ENCODE assay signal across 8 cellular contexts in the genomic region with DNA sequence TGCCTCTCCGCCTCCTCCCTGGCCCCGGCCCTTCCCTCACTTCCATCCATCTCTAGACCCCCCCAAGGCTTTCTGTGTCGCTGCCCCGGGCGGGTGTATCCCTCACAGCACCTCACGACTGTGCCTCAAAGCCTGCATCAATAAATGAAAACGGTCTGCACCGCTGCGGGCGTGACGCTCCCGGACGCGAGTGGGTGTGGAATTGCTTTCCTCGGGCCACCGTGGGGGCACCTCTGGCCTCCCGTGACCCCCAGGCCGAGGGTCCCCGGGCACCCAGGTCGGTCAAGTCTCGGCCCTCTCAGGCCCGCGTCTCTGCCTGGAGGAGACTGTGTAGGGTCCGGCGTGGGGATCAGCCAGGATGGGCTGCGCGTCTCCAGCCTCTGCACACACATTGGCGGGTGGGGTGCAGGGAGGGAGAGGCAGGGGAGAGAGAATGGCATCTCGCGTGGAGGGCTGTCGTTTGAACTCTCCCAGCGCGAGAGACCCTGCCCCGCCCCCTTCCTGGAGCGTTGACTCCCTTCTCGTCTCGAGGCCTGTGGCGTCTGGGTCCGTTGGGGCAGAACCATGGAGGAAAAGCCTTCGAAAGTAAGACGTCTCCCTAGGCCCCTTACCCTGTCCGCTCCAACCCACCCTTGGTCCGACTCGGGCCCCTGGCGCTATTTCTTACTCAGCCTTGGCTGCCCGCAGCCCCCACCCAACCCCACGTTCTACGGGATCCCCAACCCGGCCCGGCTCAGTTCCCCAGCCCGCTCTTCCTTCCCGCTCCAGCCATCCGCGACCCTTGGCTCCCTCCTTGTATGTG. TPM values are rescaled to one million over a fixed set of nuclear protein-coding genes. Genes with fewer than 3 reads are reported as not detected.
A peak's percentile ranks its signal among the peaks of the same experiment; 100 is the strongest.
DNase-seq lines count a peak whose midpoint lies in the region; ATAC-seq, FAIRE-seq and TF ChIP-seq lines count a peak whose summit lies in the region.

A gene with protein sequence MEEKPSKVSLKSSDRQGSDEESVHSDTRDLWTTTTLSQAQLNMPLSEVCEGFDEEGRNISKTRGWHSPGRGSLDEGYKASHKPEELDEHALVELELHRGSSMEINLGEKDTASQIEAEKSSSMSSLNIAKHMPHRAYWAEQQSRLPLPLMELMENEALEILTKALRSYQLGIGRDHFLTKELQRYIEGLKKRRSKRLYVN (plus strand): TSS at position 512 of the 802 bp plus-strand sequence. CDS start 53 bp downstream, at position 565.

- H3K4me1 ChIP-seq in A549 (peaks cover 15% of the 10 kb centered on the region), HUES64 (ENCODE audit: insufficient read depth, low read length) (no peaks in the 10 kb centered on the region), muscle layer of colon (ENCODE audit: insufficient read depth, low read length) (peaks cover 30% of the 10 kb centered on the region)

- DNase-seq in A549 (ENCODE audit: low read depth in 1 of 2, low spot score in 1 of 2) (no peak), choroid plexus epithelial cell (ENCODE audit: low read depth) (no peak), SKM-1 treated with dmso at 0.1 percent for 144 hours (lab: John Stamatoyannopoulos, UW; ENCODE audit: unreplicated experiment) (no peak)

- peak within 1 kb of the TSS; percentile 49 for H3K4me3 ChIP-seq in A549
- peak within 1 kb of the TSS; percentile 45 for H3K4me3 ChIP-seq in HUES64 (ENCODE audit: low read length)
- H3K4me3 ChIP-seq in choroid plexus epithelial cell (ENCODE audit: low read depth, low read length), result peak within 1 kb of the TSS; percentile 36
- peak within 1 kb of the TSS; percentile 0 to 45 for H3K4me3 ChIP-seq in muscle layer of colon (ENCODE audit: low read depth in 1 of 2, low read length in 2 of 2)

- no peak for FAIRE-seq in A549 (lab: Jason Lieb, UNC)

- TF ChIP-seq RAD21 in A549 (conservative IDR thresholded peaks at IDR 0.05 in 1 of 2, IDR thresholded peaks at IDR 0.05 in 1 of 2), result no peak

- no peak for TF ChIP-seq POLR2A in A549 (IDR thresholded peaks at IDR 0.05; ENCODE audit: low read length)

- H3K27ac ChIP-seq in A549 (peak within 1 kb of the TSS; percentile 55 to 86), HUES64 (ENCODE audit: low read depth, low read length) (no peak within 1 kb of the TSS; the same call in 1 of the 2 replicates), muscle layer of colon (ENCODE audit: low read depth, low read length) (no peak within 1 kb of the TSS)

- TF ChIP-seq EP300 in A549 (IDR thresholded peaks at IDR 0.05), result no peak

- H3K36me3 ChIP-seq in HUES64 (ENCODE audit: insufficient read depth, low read length) (no peaks in the 10 kb centered on the region), muscle layer of colon (ENCODE audit: insufficient read depth, low read length) (no peaks in the 10 kb centered on the region)

- H3K9me3 ChIP-seq in A549, result no peaks in the 10 kb centered on the region
- no peaks in the 10 kb centered on the region for H3K9me3 ChIP-seq in HUES64 (ENCODE audit: insufficient read depth, low read depth, low read length)
- no peaks in the 10 kb centered on the region for H3K9me3 ChIP-seq in muscle layer of colon (ENCODE audit: low read length)

- H3K27me3 ChIP-seq in HUES64 (ENCODE audit: insufficient read depth, low read length) (peaks cover 70% of the 10 kb centered on the region), muscle layer of colon (ENCODE audit: control insufficient read depth in 1 of 2, insufficient read depth in 2 of 2, low read length in 2 of 2) (peaks cover 62 to 80% of the 10 kb centered on the region in 2 donors)

- CTCF ChIA-PET in A549 (lab: Yijun Ruan, JAX), result interaction anchor here (0.5 to 20.7 kb wide), 26 partner anchors 11 to 489 kb away, joined by 3 to 996 read pairs (median 6); a partner anchor contains a TSS

- POLR2A ChIA-PET in A549 (lab: Yijun Ruan, JAX), result interaction anchor here (0.7 to 2.1 kb wide), 8 partner anchors 15 to 55 kb away, joined by 3 to 11 read pairs (median 6); a partner anchor contains a TSS

- H3K9ac ChIP-seq in HUES64 (ENCODE audit: low read depth, low read length) (no peak within 1 kb of the TSS), muscle layer of colon (ENCODE audit: low read length) (no peak within 1 kb of the TSS)

- ATAC-seq in A549 (no peak), GM19455 (IDR thresholded peaks at IDR 0.05; ENCODE audit: unreplicated experiment) (no peak), GM21723 (IDR thresholded peaks at IDR 0.05; ENCODE audit: unreplicated experiment) (no peak), HG03460 (IDR thresholded peaks at IDR 0.05; ENCODE audit: unreplicated experiment) (no peak)

- H3K4me2 ChIP-seq in A549, result peak within 1 kb of the TSS; percentile 82

- TF ChIP-seq CTCF in A549 (IDR thresholded peaks at IDR 0.05) (no peak), choroid plexus epithelial cell (conservative IDR thresholded peaks at IDR 0.05; ENCODE audit: low read depth, low read length) (no peak)

- 81% methylated on average over 36 of the region's 54 CpGs for WGBS in A549 (ENCODE audit: missing lambda C conversion rate)
- 10% methylated on average over 54 of the region's 54 CpGs for WGBS in HUES64

TF ChIP-seq in A549, 52 proteins besides CTCF, POLR2A, EP300 and RAD21:
- TF ChIP-seq MAFK (IDR thresholded peaks at IDR 0.05; ENCODE audit: partially characterized antibody) (no peak), HEYL (CRISPR knock-in tag; IDR thresholded peaks at IDR 0.05) (no peak), JUN (IDR thresholded peaks at IDR 0.05) (no peak)

RNA-seq across cellular contexts. Expression of the gene that starts here (rescaled TPM):
- polyA plus RNA-seq in A549 (2011; rRNA removed) (1.9 TPM in 2 replicates), A549 (2017; fragmentation: RNase III; extraction: RNeasy Plus Mini Kit Qiagen cat#74134 plus additional on column Dnase treatment) (3.4 to 4.7 TPM (median 4.1 TPM) in 3 replicates)
- polyA plus RNA-seq in A549 (2012; cell fraction: cytosol; rRNA removed), result 5.9 TPM in 2 replicates
- polyA plus RNA-seq in A549 (2012; cell fraction: nucleus; rRNA removed), result 1.7 and 4.2 TPM in 2 replicates
- not detected in 2 replicates for polyA minus RNA-seq in A549 (2011; rRNA and poly(A)+ RNA removed)
- not detected for polyA plus RNA-seq in HUES64 (2013, experiment 1 of 2)
- polyA plus RNA-seq in HUES64 (2013, experiment 2 of 2), result 0.44 TPM

Comparison
In these comparisons a context has a peak if more than half of its experiments do, and no peak if none do; other contexts are left out.
1. H3K27ac ChIP-seq: peak in A549 (2 of 2); none in HUES64 (single experiment) and muscle layer of colon (single experiment).
2. Peak in every context shown above with its lines, with median percentiles within 50 percentile points of each other: H3K4me3 ChIP-seq.